ENCODE assay signal across 9 cellular contexts in genomic region chr5:167699434-167699833, GRCh38.
DNase-seq lines count a peak whose midpoint lies in the region; ATAC-seq and TF ChIP-seq lines count a peak whose summit lies in the region.
"Had no signal": no experiment of that assay in that cellular context is flagged by ENCODE, and none has a peak within 500 bp of the region (broad histone marks: within the 10 kb centered on the region; RNA-seq: fewer than 3 reads in every experiment).

No MANE protein-coding gene starts in this region.

- H3K27me3 ChIP-seq in left ventricle myocardium inferior (ENCODE audit: low read depth) = no peaks in the 10 kb centered on the region
- no peaks in the 10 kb centered on the region for H3K27me3 ChIP-seq in thoracic aorta (replicated peaks; ENCODE audit: insufficient read depth)

- no peak overlapping the region for H2AFZ ChIP-seq in OCI-LY7 (ENCODE audit: low read length)

- CTCF ChIA-PET in HEK293 (lab: Yijun Ruan, JAX) = interaction anchor here (1.0 to 1.4 kb wide), 2 partner anchors 11 to 23 kb away, joined by 3 to 5 read pairs; no protein-coding TSS in a partner anchor
- CTCF ChIA-PET in OCI-LY7 (lab: Charles Lee; ENCODE audit: unreplicated experiment) = no interaction called here

- DNase-seq in left ventricle myocardium inferior (no peak), thoracic aorta (ENCODE audit: low spot score) (no peak), OCI-LY7 (ENCODE audit: low spot score) (no peak), NAMALWA (ENCODE audit: low spot score) (no peak)
- DNase-seq: NCI-H2029; stimulated activated naive CD4-positive, alpha-beta T cell had no signal

- POLR2A ChIA-PET in HEK293 (lab: Yijun Ruan, JAX) = interaction anchor here (1.5 kb wide), 1 partner anchor 30 kb away, joined by 5 read pairs; no protein-coding TSS in a partner anchor
- POLR2A ChIA-PET in OCI-LY7 (lab: Charles Lee) = no interaction called here

- no peaks in the 10 kb centered on the region for H3K79me2 ChIP-seq in OCI-LY7 (ENCODE audit: insufficient read depth, low read depth, low read length)

- H3K9me2 ChIP-seq in OCI-LY7 (ENCODE audit: insufficient read depth, low read length) = no peaks in the 10 kb centered on the region

- H3K4me1 ChIP-seq in HEK293 (ENCODE audit: control insufficient read depth, insufficient read depth, low read length) = no peaks in the 10 kb centered on the region
- H3K4me1 ChIP-seq in left ventricle myocardium inferior = peaks cover 7% of the 10 kb centered on the region
- no peaks in the 10 kb centered on the region for H3K4me1 ChIP-seq in thoracic aorta (ENCODE audit: control insufficient read depth in 1 of 2, low read depth in 2 of 2)
- no peaks in the 10 kb centered on the region for H3K4me1 ChIP-seq in OCI-LY7 (ENCODE audit: insufficient read depth, low read length, poor library complexity, severe bottlenecking)

- intact Hi-C loops in left ventricle myocardium inferior (cut with micrococcal nuclease) (no loop called here), OCI-LY7 (cut with micrococcal nuclease; ENCODE audit: unreplicated experiment) (no loop called here)

- peak; percentile 99 for ATAC-seq in SK-N-SH treated with all-trans-retinoic acid at 6 μM for 48 hours
- peak; percentile 28 for ATAC-seq in thoracic aorta (ENCODE audit: insufficient number of reproducible peaks, low FRiP score, low read depth)
- ATAC-seq in GM19467 (IDR thresholded peaks at IDR 0.05; ENCODE audit: unreplicated experiment) = no peak

- H3K27ac ChIP-seq in HEK293 (ENCODE audit: extremely low read depth, low read depth, low read length) (no peak overlapping the region), left ventricle myocardium inferior (replicated peaks) (peak overlapping the region; percentile 44), thoracic aorta (no peak overlapping the region), OCI-LY7 (ENCODE audit: low read depth, low read length, poor library complexity, severe bottlenecking) (no peak overlapping the region)

- H3K4me3 ChIP-seq in HEK293 (ENCODE audit: low read depth, low read length) (no peak overlapping the region), left ventricle myocardium inferior (no peak overlapping the region), thoracic aorta (no peak overlapping the region), OCI-LY7 (ENCODE audit: low read depth, low read length, poor library complexity, severe bottlenecking) (no peak overlapping the region)

- TF ChIP-seq CTCF in HEK293 (tag by site-specific recombination; IDR thresholded peaks at IDR 0.05) (no peak), left ventricle myocardium inferior (IDR thresholded peaks at IDR 0.05; ENCODE audit: borderline replicate concordance) (no peak), thoracic aorta (IDR thresholded peaks at IDR 0.05) (no peak), OCI-LY7 (conservative IDR thresholded peaks at IDR 0.05; ENCODE audit: low read length) (no peak)

- no peak overlapping the region for H3K4me2 ChIP-seq in OCI-LY7 (ENCODE audit: low read length)

- no peaks in the 10 kb centered on the region for H3K9me3 ChIP-seq in HEK293 (ENCODE audit: control insufficient read depth, insufficient read depth, low read depth, low read length)
- H3K9me3 ChIP-seq in left ventricle myocardium inferior (replicated peaks) = no peaks in the 10 kb centered on the region
- no peaks in the 10 kb centered on the region for H3K9me3 ChIP-seq in thoracic aorta
- H3K9me3 ChIP-seq in OCI-LY7 (ENCODE audit: low read length) = no peaks in the 10 kb centered on the region

- H3K36me3 ChIP-seq in HEK293 (ENCODE audit: control insufficient read depth in 2 of 2, insufficient read depth in 1 of 2, low read length in 2 of 2) (no peaks in the 10 kb centered on the region), left ventricle myocardium inferior (no peaks in the 10 kb centered on the region), thoracic aorta (no peaks in the 10 kb centered on the region), OCI-LY7 (ENCODE audit: insufficient read depth, low read length) (no peaks in the 10 kb centered on the region)

- H4K20me1 ChIP-seq in OCI-LY7 (ENCODE audit: insufficient read depth, low read length) = no peaks in the 10 kb centered on the region

- no TSS peak for BruUV-seq in OCI-LY7 (replicated peaks; lab: Mats Ljungman, UMichigan)

TF ChIP-seq in HEK293, 187 proteins besides CTCF, POLR2A, EP300 and RAD21:
- peak; percentile 94 for TF ChIP-seq HOXD13 (CRISPR knock-in tag; IDR thresholded peaks at IDR 0.05; ENCODE audit: borderline replicate concordance)
- no peak for TF ChIP-seq ZNF335 (tag by site-specific recombination; conservative IDR thresholded peaks at IDR 0.05)

TF ChIP-seq in SK-N-SH treated with all-trans-retinoic acid at 6 μM for 48 hours, 23 proteins besides CTCF, POLR2A, EP300 and RAD21:
- TF ChIP-seq ISL1 (CRISPR knock-in tag; IDR thresholded peaks at IDR 0.05) (peak; percentile 82), OSR1 (CRISPR knock-in tag; IDR thresholded peaks at IDR 0.05) (no peak), TSHZ2 (CRISPR knock-in tag; IDR thresholded peaks at IDR 0.05) (no peak), CREB5 (CRISPR knock-in tag; IDR thresholded peaks at IDR 0.05; ENCODE audit: low read depth) (0 out of 2 replicates have a peak, but pooled peaks have one; percentile 17)
